ENCODE assay signal across 24 cellular contexts in the genomic region with DNA sequence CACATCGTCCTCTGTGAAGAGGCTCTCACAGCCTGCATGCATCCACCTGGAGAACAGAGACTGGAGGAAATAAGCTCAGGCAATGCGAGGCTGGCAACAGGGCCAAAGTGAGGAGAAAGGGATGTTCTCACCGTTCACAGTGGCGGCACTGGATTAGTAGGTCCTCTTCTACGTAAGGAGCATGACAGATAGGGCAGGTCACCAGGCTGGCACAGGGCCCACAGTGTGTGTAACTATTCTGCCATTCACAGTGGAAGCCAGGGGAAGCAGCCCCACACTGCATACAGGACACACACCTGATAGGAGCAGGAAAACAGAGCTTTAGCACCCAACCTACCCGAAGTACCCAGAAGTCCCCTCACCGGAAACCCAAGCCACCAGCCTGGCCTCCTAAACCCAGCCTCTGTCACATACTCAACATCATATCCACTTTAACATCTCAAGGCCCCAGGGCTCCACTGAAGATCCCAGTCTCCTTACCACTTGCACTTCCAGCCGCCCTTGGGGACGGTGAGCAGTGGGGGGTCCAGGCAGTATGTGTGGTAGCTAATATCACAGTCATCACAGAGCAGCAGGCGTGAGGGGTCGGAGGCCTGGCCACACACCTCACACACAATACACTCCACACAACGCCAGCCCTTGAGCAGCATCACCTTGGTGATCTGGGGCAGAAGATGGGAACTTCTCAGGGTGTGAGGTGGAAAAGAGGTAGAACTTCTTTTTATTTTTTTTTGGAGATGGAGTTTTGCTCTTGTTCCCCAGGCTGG. TPM values are rescaled to one million over a fixed set of nuclear protein-coding genes. Genes with fewer than 3 reads are reported as not detected.
"Had no signal": no experiment of that assay in that cellular context is flagged by ENCODE, and none has a peak within 500 bp of the region (broad histone marks: within the 10 kb centered on the region; RNA-seq: fewer than 3 reads in every experiment).

No MANE protein-coding gene starts in this region.

- DNase-seq: activated CD4-positive, alpha-beta T cell treated with anti-CD3 and anti-CD28 coated beads for 36 hours; activated CD4-positive, CD25-positive, alpha-beta regulatory T cell; activated CD8-positive, alpha-beta memory T cell treated with anti-CD3 and anti-CD28 coated beads, Interleukin-2, amount 10 ng/mL, durations not matched to agents 7 days and 5 days; activated CD8-positive, alpha-beta T cell treated with anti-CD3 and anti-CD28 coated beads, Interleukin-2, amount 10 ng/mL, durations not matched to agents 7 days and 5 days; activated effector memory CD4-positive, alpha-beta T cell treated with Interleukin-2 at 50 U/mL for 16 hours; activated naive CD4-positive, alpha-beta T cell treated with Interleukin-2 at 50 U/mL for 16 hours; amygdala; cortex of kidney; foreskin fibroblast; naive B cell; nephron progenitor cell; nucleus accumbens; stimulated activated CD4-positive, alpha-beta T cell treated with anti-CD3 and anti-CD28 coated beads, Interleukin-2, amount 100 ng/mL, for 48 hours; stimulated activated naive CD8-positive, alpha-beta T cell treated with anti-CD3 and anti-CD28 coated beads, Interleukin-15, Interleukin-2, amounts not matched to agents 100 U/mL and 50 U/mL, for 24 hours; T-cell; testis; transverse colon had no signal

- H3K4me1 ChIP-seq: parathyroid adenoma, psoas muscle, testis, transverse colon had no signal

- H3K4me1 Mint-ChIP-seq: mesothelial cell of epicardium, nephron progenitor cell had no signal

- H3K27ac Mint-ChIP-seq: activated CD4-positive, alpha-beta T cell treated with anti-CD3 and anti-CD28 coated beads for 36 hours; activated CD8-positive, alpha-beta memory T cell treated with anti-CD3 and anti-CD28 coated beads, Interleukin-2, amount 10 ng/mL, durations not matched to agents 7 days and 5 days; activated CD8-positive, alpha-beta T cell treated with anti-CD3 and anti-CD28 coated beads, Interleukin-2, amount 10 ng/mL, durations not matched to agents 7 days and 5 days; mesothelial cell of epicardium; nephron progenitor cell had no signal

- H3K9me3 ChIP-seq: psoas muscle, testis, transverse colon had no signal

- H3K4me3 Mint-ChIP-seq: activated CD4-positive, alpha-beta T cell treated with anti-CD3 and anti-CD28 coated beads for 36 hours; activated CD8-positive, alpha-beta memory T cell treated with anti-CD3 and anti-CD28 coated beads, Interleukin-2, amount 10 ng/mL, durations not matched to agents 7 days and 5 days; activated CD8-positive, alpha-beta T cell treated with anti-CD3 and anti-CD28 coated beads, Interleukin-2, amount 10 ng/mL, durations not matched to agents 7 days and 5 days; mesothelial cell of epicardium; naive B cell; nephron progenitor cell; T-cell had no signal

- H3K27ac ChIP-seq: parathyroid adenoma, psoas muscle, testis, transverse colon had no signal

- ATAC-seq: activated CD4-positive, alpha-beta T cell treated with anti-CD3 and anti-CD28 coated beads for 36 hours; activated CD8-positive, alpha-beta memory T cell treated with anti-CD3 and anti-CD28 coated beads, Interleukin-2, amount 10 ng/mL, durations not matched to agents 7 days and 5 days; activated CD8-positive, alpha-beta T cell treated with anti-CD3 and anti-CD28 coated beads, Interleukin-2, amount 10 ng/mL, durations not matched to agents 7 days and 5 days; esophagus mucosa; stimulated activated naive CD8-positive, alpha-beta T cell treated with anti-CD3 and anti-CD28 coated beads, Interleukin-15, Interleukin-2, amounts not matched to agents 100 U/mL and 50 U/mL, for 24 hours; T-cell had no signal

- H3K9me3 Mint-ChIP-seq: mesothelial cell of epicardium, naive B cell, nephron progenitor cell, T-cell had no signal

- H3K27me3 ChIP-seq: testis, transverse colon had no signal

- H3K27me3 Mint-ChIP-seq: activated CD4-positive, alpha-beta T cell treated with anti-CD3 and anti-CD28 coated beads for 36 hours; activated CD8-positive, alpha-beta memory T cell treated with anti-CD3 and anti-CD28 coated beads, Interleukin-2, amount 10 ng/mL, durations not matched to agents 7 days and 5 days; naive B cell; T-cell had no signal

- H3K4me3 ChIP-seq: psoas muscle, testis, transverse colon had no signal

RNA-seq across cellular contexts. Expression of a gene that starts 23.5 kb away (rescaled TPM):
- total RNA-seq: transverse colon, urinary bladder had no signal

RNA-seq across cellular contexts. Expression of a gene that starts 47.1 kb away (rescaled TPM):
- polyA plus RNA-seq: liver, urinary bladder had no signal

RNA-seq across cellular contexts. Expression of a gene that starts 48.3 kb away (rescaled TPM):
- total RNA-seq: activated CD4-positive, alpha-beta T cell treated with anti-CD3 and anti-CD28 coated beads for 36 hours; bronchial epithelial cell had no signal
